ENCODE assay signal across 26 cellular contexts in the genomic region with DNA sequence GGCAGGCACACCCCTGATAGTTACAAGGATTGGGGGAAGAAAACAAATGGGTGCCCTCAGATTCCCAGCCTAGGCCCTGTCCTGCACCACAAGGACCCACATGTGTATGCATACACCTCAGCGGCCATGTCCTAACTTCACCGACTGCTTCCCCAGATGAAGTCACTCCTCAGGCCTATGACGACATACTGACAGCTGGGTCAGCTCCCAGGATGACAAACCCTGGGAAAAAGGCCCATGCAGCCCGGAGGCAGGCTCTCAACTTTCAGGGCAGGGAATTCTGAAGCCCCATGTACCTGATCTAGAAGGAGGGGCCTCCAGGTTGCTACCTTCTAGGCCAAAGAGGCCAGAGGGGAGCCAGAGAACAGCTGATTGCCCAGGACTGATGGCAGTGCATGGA. TPM values are rescaled to one million over a fixed set of nuclear protein-coding genes. Genes with fewer than 3 reads are reported as not detected.
A peak's percentile ranks its signal among the peaks of the same experiment; 100 is the strongest.
DNase-seq lines count a peak whose midpoint lies in the region; ATAC-seq, FAIRE-seq and TF ChIP-seq lines count a peak whose summit lies in the region.
"Had no signal": no experiment of that assay in that cellular context is flagged by ENCODE, and none has a peak within 500 bp of the region (broad histone marks: within the 10 kb centered on the region; RNA-seq: fewer than 3 reads in every experiment).

No MANE protein-coding gene starts in this region.

- TF ChIP-seq EP300 in K562 (IDR thresholded peaks at IDR 0.05; ENCODE audit: low read length), result no peak

- DNase-seq in K562 (ENCODE audit: extremely low read depth in 1 of 4, low spot score in 3 of 4) (no peak), fibroblast of pulmonary artery (ENCODE audit: low read depth) (peak; percentile 40), trophoblast cell (peak; percentile 28 to 38), occipital lobe (lab: John Stamatoyannopoulos, UW) (no peak)
- DNase-seq in stimulated activated naive CD4-positive, alpha-beta T cell treated with Interleukin-2 at 50 U/mL for 16 hours (lab: John Stamatoyannopoulos, UW), result no peak
- no peak for DNase-seq in NK-92 treated with Interleukin-12 subunit alpha and Interleukin-12 subunit beta, amount 100 ng/mL, for 24 hours (lab: John Stamatoyannopoulos, UW)
- DNase-seq: C1 segment of cervical spinal cord; CD4-positive, alpha-beta memory T cell; COR-L47; DMS53; GDM1; KG1; MG63; NCI-H1105 treated with DMSO at 0.1 percent for 48 hours; NCI-H146; NCI-H1930; NCI-H2107; NCI-H446; NCI-H524 treated with DMSO at 0.1 percent for 48 hours; NCI-H82; PC-9; SHP77 treated with DMSO at 0.1 percent for 48 hours had no signal

- BruUV-seq in K562 (replicated peaks; lab: Mats Ljungman, UMichigan), result no TSS peak

- H3K27ac ChIP-seq in HEK293 (ENCODE audit: extremely low read depth, low read depth, low read length) (no peak overlapping the region), K562 (ENCODE audit: extremely low read depth, low read depth, low read length) (no peak overlapping the region), trophoblast cell (ENCODE audit: low read depth, low read length) (no peak overlapping the region)
- H3K27ac ChIP-seq: PC-9, RWPE1, SK-N-MC had no signal

- H3K14ac ChIP-seq in trophoblast cell (ENCODE audit: low read length), result no peak overlapping the region

- H3K4me1 ChIP-seq in HEK293 (ENCODE audit: control insufficient read depth, insufficient read depth, low read length), result no peaks in the 10 kb centered on the region
- no peaks in the 10 kb centered on the region for H3K4me1 ChIP-seq in K562 (replicated peaks in 1 of 2; ENCODE audit: control insufficient read depth in 2 of 2, insufficient read depth in 2 of 2, low read length in 2 of 2)
- peaks cover 9 to 10% of the 10 kb centered on the region in 2 experiments for H3K4me1 ChIP-seq in trophoblast cell (ENCODE audit: control insufficient read depth in 1 of 2, insufficient read depth in 2 of 2, low read length in 2 of 2)

- no peak overlapping the region for H2AFZ ChIP-seq in K562 (ENCODE audit: low read depth, low read length)
- H2AFZ ChIP-seq in trophoblast cell (ENCODE audit: insufficient read depth, low read length, poor library complexity), result no peak overlapping the region
- H2AFZ ChIP-seq: PC-9 had no signal

- WGBS in K562 (ENCODE audit: insufficient coverage, low coverage, missing lambda C conversion rate), result 0% methylated on average over 3 of the region's 4 CpGs
- WGBS in trophoblast cell (ENCODE audit: extremely low coverage, insufficient coverage, insufficient read length), result no CpG with 5 or more reads among the region's 4 CpGs

- ATAC-seq in K562, result no peak
- ATAC-seq: GM12878 had no signal

- no peak overlapping the region for H2BK5ac ChIP-seq in trophoblast cell (ENCODE audit: low read depth, low read length, poor library complexity)

- no peaks in the 10 kb centered on the region for H4K20me1 ChIP-seq in K562 (replicated peaks; ENCODE audit: control insufficient read depth, insufficient read depth, low read length)

- H2BK12ac ChIP-seq in trophoblast cell (ENCODE audit: low read length), result peak overlapping the region; percentile 25

- no peak overlapping the region for H4K12ac ChIP-seq in trophoblast cell (ENCODE audit: low read depth, low read length)

- H3K36me3 ChIP-seq in HEK293 (ENCODE audit: control insufficient read depth in 2 of 2, insufficient read depth in 1 of 2, low read length in 2 of 2) (no peaks in the 10 kb centered on the region), K562 (ENCODE audit: control insufficient read depth, insufficient read depth, low read length) (no peaks in the 10 kb centered on the region), trophoblast cell (ENCODE audit: control insufficient read depth in 1 of 2, insufficient read depth in 2 of 2, low read length in 2 of 2) (peaks cover 0 to 2% of the 10 kb centered on the region in 2 experiments)
- H3K36me3 ChIP-seq: MG63 had no signal

- no peak for TF ChIP-seq POLR2A in K562 (conservative IDR thresholded peaks at IDR 0.05)

- peak overlapping the region; percentile 10 for H4K91ac ChIP-seq in trophoblast cell (ENCODE audit: low read depth, low read length)

- intact Hi-C loops in K562 (cut with micrococcal nuclease), result loop anchor here (10.0 kb wide), 1 partner anchor 172 kb away; no protein-coding TSS in a partner anchor

- H3K23ac ChIP-seq in trophoblast cell (ENCODE audit: low read length), result no peak overlapping the region

- TF ChIP-seq RAD21 in K562 (CRISPR knock-in tag; conservative IDR thresholded peaks at IDR 0.05 in 1 of 2, IDR thresholded peaks at IDR 0.05 in 1 of 2), result no peak

- H3K4me2 ChIP-seq in K562 (ENCODE audit: insufficient read depth, low read length) (no peak overlapping the region), trophoblast cell (ENCODE audit: low read length) (no peak overlapping the region)
- H3K4me2 ChIP-seq: PC-9 had no signal

- CTCF ChIA-PET in HEK293 (lab: Yijun Ruan, JAX), result interaction anchor here (1.1 kb wide), 1 partner anchor 288 kb away, joined by 3 read pairs; no protein-coding TSS in a partner anchor
- CTCF ChIA-PET in K562 (lab: Yijun Ruan, JAX; ENCODE audit: low intra/inter-chr PET ratio), result no interaction called here

- no peak overlapping the region for H2BK120ac ChIP-seq in trophoblast cell (ENCODE audit: insufficient read depth, low read length, poor library complexity)

- no peaks in the 10 kb centered on the region for H3K9me3 ChIP-seq in HEK293 (ENCODE audit: control insufficient read depth, insufficient read depth, low read depth, low read length)
- H3K9me3 ChIP-seq in K562 (replicated peaks; ENCODE audit: control insufficient read depth, insufficient read depth, low read depth, low read length), result 0 out of 2 replicates have a peak, but pooled peaks cover 2% of the 10 kb centered on the region
- H3K9me3 ChIP-seq in trophoblast cell (ENCODE audit: insufficient read depth, low read depth, low read length), result no peaks in the 10 kb centered on the region
- H3K9me3 ChIP-seq: MG63 had no signal

- H3K4me3 ChIP-seq in HEK293 (ENCODE audit: low read depth, low read length) (no peak overlapping the region), K562 (no peak overlapping the region), fibroblast of pulmonary artery (replicated peaks; ENCODE audit: low read depth, low read length) (no peak overlapping the region), trophoblast cell (ENCODE audit: low read depth, low read length) (no peak overlapping the region)
- H3K4me3 ChIP-seq: GM12878, MG63, PC-9, SK-N-MC had no signal

- H3K9ac ChIP-seq in K562 (ENCODE audit: insufficient read depth in 1 of 2, low read depth in 2 of 2, low read length in 2 of 2) (no peak overlapping the region), trophoblast cell (ENCODE audit: low read length) (no peak overlapping the region)

- H2AK5ac ChIP-seq in trophoblast cell (ENCODE audit: low read length), result no peak overlapping the region

- H3K79me1 ChIP-seq in trophoblast cell (ENCODE audit: low read length), result peaks cover 2% of the 10 kb centered on the region

- POLR2A ChIA-PET in HEK293 (lab: Yijun Ruan, JAX), result interaction anchor here (0.7 kb wide), 1 partner anchor 267 kb away, joined by 3 read pairs; the partner anchor contains the start of gene FZD5
- POLR2A ChIA-PET in K562 (lab: Yijun Ruan, JAX), result interaction anchor here (0.6 kb wide), 1 partner anchor 11 kb away, joined by 3 read pairs; the partner anchor contains the start of gene PLEKHM3

- no peak for FAIRE-seq in K562 (lab: Jason Lieb, UNC)
- FAIRE-seq: GM12878 had no signal

- no peak overlapping the region for H3K18ac ChIP-seq in trophoblast cell (ENCODE audit: low read length)

- no peaks in the 10 kb centered on the region for H3K79me2 ChIP-seq in K562 (ENCODE audit: control insufficient read depth, insufficient read depth, low read length)
- H3K79me2 ChIP-seq in trophoblast cell (ENCODE audit: control insufficient read depth, insufficient read depth, low read length, poor library complexity), result no peaks in the 10 kb centered on the region

- no peak overlapping the region for H3K4ac ChIP-seq in trophoblast cell (ENCODE audit: low read depth, low read length)

- TF ChIP-seq CTCF in HEK293 (tag by site-specific recombination; IDR thresholded peaks at IDR 0.05) (no peak), K562 (IDR thresholded peaks at IDR 0.05 in 2 of 3, conservative IDR thresholded peaks at IDR 0.05 in 1 of 3; ENCODE audit: insufficient read depth in 2 of 3, low read depth in 1 of 3, low read length in 3 of 3) (no peak), fibroblast of pulmonary artery (IDR thresholded peaks at IDR 0.05; ENCODE audit: low read length, missing control alignments) (no peak)

- H4K8ac ChIP-seq in trophoblast cell (ENCODE audit: low read depth, low read length), result no peak overlapping the region

- H3K9me1 ChIP-seq in K562 (ENCODE audit: control insufficient read depth, insufficient read depth, low read length), result no peaks in the 10 kb centered on the region

- in situ Hi-C loops in K562 (cut with MboI), result no loop called here

- H3K27me3 ChIP-seq in K562 (ENCODE audit: control insufficient read depth in 2 of 2, insufficient read depth in 2 of 2, low read length in 2 of 2) (no peaks in the 10 kb centered on the region), trophoblast cell (ENCODE audit: insufficient read depth, low read length) (no peaks in the 10 kb centered on the region)
- H3K27me3 ChIP-seq: MG63 had no signal

TF ChIP-seq in HEK293, 187 proteins besides CTCF, POLR2A, EP300 and RAD21 (continues in another document):
- no peak for TF ChIP-seq ZNF501 (tag by site-specific recombination; IDR thresholded peaks at IDR 0.05)

TF ChIP-seq in K562, 482 proteins besides CTCF, POLR2A, EP300 and RAD21 (continues in another document):
- 0 out of 2 replicates have a peak, but pooled peaks have one; percentile 16 for TF ChIP-seq CREB1 (IDR thresholded peaks at IDR 0.05)
- no peak for TF ChIP-seq CREB1 (CRISPR knock-in tag; IDR thresholded peaks at IDR 0.05)

RNA-seq across cellular contexts. Expression of gene PLEKHM3, which starts 11.0 kb away (rescaled TPM):
- 8.4 and 9.9 TPM in 2 replicates for total RNA-seq in K562 (2011; cell fraction: chromatin; rRNA removed; ENCODE audit: low replicate concordance)
- total RNA-seq in K562 (2011; cell fraction: nucleolus; rRNA removed), result 4.3 and 4.6 TPM in 2 replicates
- 5.5 and 5.8 TPM in 2 replicates for total RNA-seq in K562 (2011; cell fraction: nucleoplasm; rRNA removed)
- total RNA-seq in K562 (2014; rRNA removed), result 0.86 and 1.0 TPM in 2 replicates
- 1.5 and 1.6 TPM in 2 replicates for total RNA-seq in K562 (2014; rRNA removed; fragmentation: Illumina TruSeq; extraction: Trizol)
- 1.2 and 1.4 TPM in 2 replicates for total RNA-seq in K562 (2015; rRNA removed; fragmentation: Illumina TruSeq; extraction: Trizol)
- 1.0 and 1.3 TPM in 2 replicates for total RNA-seq in K562 (2021)
- polyA plus RNA-seq in K562 (2011; rRNA removed), result 0.97 and 1.2 TPM in 2 replicates
- polyA plus RNA-seq in K562 (2011; cell fraction: cytosol; rRNA removed), result 0.90 and 0.92 TPM in 2 replicates
- 1.1 and 2.0 TPM in 2 replicates for polyA plus RNA-seq in K562 (2011; cell fraction: nucleus; rRNA removed)
- polyA plus RNA-seq in K562 (2012), result 0.77 and 1.2 TPM in 2 replicates
- polyA plus RNA-seq in K562 (2014; fragmentation: Illumina TruSeq; extraction: Trizol), result 1.0 and 1.1 TPM in 2 replicates
- polyA plus RNA-seq in K562 (2014; fragmentation: Nextera tagmentation; extraction: Ambion mirVana), result under 1 TPM; 0.24 to 0.36 TPM
- polyA plus RNA-seq in K562 (2014; rRNA removed), result 0.54 and 1.1 TPM in 2 replicates
- 4.0 and 4.6 TPM in 2 replicates for polyA minus RNA-seq in K562 (2011; rRNA and poly(A)+ RNA removed)
- 2.0 and 2.2 TPM in 2 replicates for polyA minus RNA-seq in K562 (2011; cell fraction: cytosol; rRNA and poly(A)+ RNA removed)
- 3.7 and 4.6 TPM in 2 replicates for polyA minus RNA-seq in K562 (2011; cell fraction: nucleus; rRNA and poly(A)+ RNA removed)
- polyA plus RNA-seq in trophoblast cell (2013), result 4.2 and 4.6 TPM in 2 replicates
- total RNA-seq in occipital lobe, result 50.7 TPM

Comparison
In these comparisons a context has a peak if more than half of its experiments do, and no peak if none do; other contexts are left out.
1. DNase-seq: peak in fibroblast of pulmonary artery (single experiment) and trophoblast cell (2 of 2); none in K562 (0 of 4), stimulated activated naive CD4-positive, alpha-beta T cell treated with Interleukin-2 at 50 U/mL for 16 hours (single experiment), occipital lobe (single experiment) and NK-92 treated with Interleukin-12 subunit alpha and Interleukin-12 subunit beta, amount 100 ng/mL, for 24 hours (single experiment).